In genomic region chr1:161201828-161202712, GRCh38 we compare ENCODE assay signal across 1 cellular context.
TF ChIP-seq lines count a peak whose summit lies in the region.

Gene NDUFS2 (plus strand): TSS chr1:161202367. CDS start chr1:161202386, 19 bp downstream.

TF ChIP-seq in K562, 482 proteins besides CTCF, POLR2A, EP300 and RAD21 (continued from another document and continues in another):
- no peak for TF ChIP-seq ZBTB49 (CRISPR knock-in tag; IDR thresholded peaks at IDR 0.05; ENCODE audit: borderline replicate concordance)
- TF ChIP-seq HINFP (tag; conservative IDR thresholded peaks at IDR 0.05; ENCODE audit: low read depth): no peak
- TF ChIP-seq CHD2 (IDR thresholded peaks at IDR 0.05; ENCODE audit: low read depth, low read length): no peak
- no peak for TF ChIP-seq SRSF7 (optimal IDR thresholded peaks at IDR 0.05; ENCODE audit: low read depth, low read length)
- no peak for TF ChIP-seq ZBED1 (IDR thresholded peaks at IDR 0.05)
- no peak for TF ChIP-seq NFXL1 (CRISPR knock-in tag; IDR thresholded peaks at IDR 0.05)
- no peak for TF ChIP-seq FOXJ3 (CRISPR knock-in tag; IDR thresholded peaks at IDR 0.05)
- no peak for TF ChIP-seq HMG20B (CRISPR knock-in tag; IDR thresholded peaks at IDR 0.05)
- TF ChIP-seq ETS2 (tag; IDR thresholded peaks at IDR 0.05; ENCODE audit: borderline replicate concordance, poor library complexity, severe bottlenecking): no peak
- peak; percentile 98 for TF ChIP-seq ELF2 (CRISPR knock-in tag; IDR thresholded peaks at IDR 0.05)
- TF ChIP-seq HOMEZ (CRISPR knock-in tag; IDR thresholded peaks at IDR 0.05): no peak
- no peak for TF ChIP-seq CHD4 (IDR thresholded peaks at IDR 0.05; ENCODE audit: insufficient read depth, insufficient replicate concordance, low read depth, low read length, poor library complexity, severe bottlenecking)
- no peak for TF ChIP-seq ZNF184 (CRISPR knock-in tag; IDR thresholded peaks at IDR 0.05)
- no peak for TF ChIP-seq PPARD (CRISPR knock-in tag; IDR thresholded peaks at IDR 0.05)
- no peak for TF ChIP-seq BMI1 (IDR thresholded peaks at IDR 0.05; ENCODE audit: low read length)
- TF ChIP-seq DPF2 (IDR thresholded peaks at IDR 0.05): no peak; the same call in 1 of the 2 replicates
- peak; percentile 78 for TF ChIP-seq ZEB2 (IDR thresholded peaks at IDR 0.05)
- peak; percentile 84 for TF ChIP-seq POLR2AphosphoS5 (IDR thresholded peaks at IDR 0.05; ENCODE audit: control insufficient read depth, insufficient read depth, low read depth, low read length)
- peak; percentile 97 for TF ChIP-seq GABPA (tag; conservative IDR thresholded peaks at IDR 0.05; ENCODE audit: low read depth)
- peak; percentile 69 for TF ChIP-seq CTBP1 (IDR thresholded peaks at IDR 0.05; ENCODE audit: borderline replicate concordance)
- peak; percentile 56 for TF ChIP-seq ASH1L (IDR thresholded peaks at IDR 0.05; ENCODE audit: borderline replicate concordance, low read depth, partially characterized antibody)
- no peak for TF ChIP-seq NR3C1 (CRISPR knock-in tag; IDR thresholded peaks at IDR 0.05)
- TF ChIP-seq ZNF609 (CRISPR knock-in tag; IDR thresholded peaks at IDR 0.05; ENCODE audit: borderline replicate concordance): no peak
- TF ChIP-seq KLF1 (tag; IDR thresholded peaks at IDR 0.05): no peak
- peak; percentile 95 for TF ChIP-seq ETS1 (conservative IDR thresholded peaks at IDR 0.05; ENCODE audit: control insufficient read depth, low read depth, low read length)
- TF ChIP-seq MED1 (CRISPR knock-in tag; IDR thresholded peaks at IDR 0.05; ENCODE audit: borderline replicate concordance): no peak
- no peak for TF ChIP-seq ZNF280B (CRISPR knock-in tag; IDR thresholded peaks at IDR 0.05)
- TF ChIP-seq FOXA1 (IDR thresholded peaks at IDR 0.05; ENCODE audit: borderline replicate concordance): no peak
- TF ChIP-seq ZNF444 (CRISPR knock-in tag; IDR thresholded peaks at IDR 0.05): no peak
- TF ChIP-seq BCOR (IDR thresholded peaks at IDR 0.05): no peak
- no peak for TF ChIP-seq BRD4 (IDR thresholded peaks at IDR 0.05)
- peak; percentile 28; the same call in 1 of the 2 replicates for TF ChIP-seq NFIC (IDR thresholded peaks at IDR 0.05)
- no peak for TF ChIP-seq ZC3H4 (CRISPR knock-in tag; IDR thresholded peaks at IDR 0.05; ENCODE audit: borderline replicate concordance)
- TF ChIP-seq ETV1 (tag; conservative IDR thresholded peaks at IDR 0.05; ENCODE audit: low read depth): peak; percentile 89
- TF ChIP-seq THAP7 (CRISPR knock-in tag; IDR thresholded peaks at IDR 0.05): no peak
- no peak for TF ChIP-seq TCF7L2 (IDR thresholded peaks at IDR 0.05; ENCODE audit: low read depth, low read length)
- TF ChIP-seq BRCA1 (IDR thresholded peaks at IDR 0.05): no peak
- TF ChIP-seq BRCA1 (CRISPR knock-in tag; IDR thresholded peaks at IDR 0.05): no peak
- no peak for TF ChIP-seq POLR3G (IDR thresholded peaks at IDR 0.05; ENCODE audit: extremely low read depth, insufficient read length, insufficient replicate concordance)
- no peak for TF ChIP-seq ZNF318 (IDR thresholded peaks at IDR 0.05; ENCODE audit: borderline replicate concordance in 1 of 2, low read depth in 1 of 2)
- TF ChIP-seq CEBPB (tag; IDR thresholded peaks at IDR 0.05): no peak
- TF ChIP-seq HNRNPL (IDR thresholded peaks at IDR 0.05; ENCODE audit: low read depth, low read length): no peak
- no peak for TF ChIP-seq ZFP36 (IDR thresholded peaks at IDR 0.05; ENCODE audit: low read depth, low read length, partially characterized antibody)
